Comparison of ENCODE assay signal across 22 cellular contexts in genomic region chr19:29120471-29120870, GRCh38.
A peak's percentile ranks its signal among the peaks of the same experiment; 100 is the strongest.
DNase-seq lines count a peak whose midpoint lies in the region; ATAC-seq and TF ChIP-seq lines count a peak whose summit lies in the region.
"Had no signal": no experiment of that assay in that cellular context is flagged by ENCODE, and none has a peak within 500 bp of the region (broad histone marks: within the 10 kb centered on the region; RNA-seq: fewer than 3 reads in every experiment).

No MANE protein-coding gene starts in this region.

- TF ChIP-seq CTCF in Calu3 (IDR thresholded peaks at IDR 0.05; ENCODE audit: unreplicated experiment), result no peak

- H3K36me3 Mint-ChIP-seq in Calu3 (ENCODE audit: insufficient read depth, unreplicated experiment) (no peaks in the 10 kb centered on the region), immature natural killer cell (peaks cover 0 to 3% (median 0%) of the 10 kb centered on the region in 3 donors), T-cell (no peaks in the 10 kb centered on the region)
- H3K36me3 Mint-ChIP-seq: CD14-positive monocyte; CD8-positive, alpha-beta memory T cell had no signal

- H3K27ac Mint-ChIP-seq in Calu3 (ENCODE audit: unreplicated experiment) (no peak overlapping the region), immature natural killer cell (no peak overlapping the region), T-cell (no peak overlapping the region)
- H3K27ac Mint-ChIP-seq: CD8-positive, alpha-beta memory T cell had no signal

- H3K4me3 Mint-ChIP-seq in Calu3 (ENCODE audit: low read depth, unreplicated experiment) (no peak overlapping the region), immature natural killer cell (no peak overlapping the region), T-cell (no peak overlapping the region)
- H3K4me3 Mint-ChIP-seq: CD14-positive monocyte; CD8-positive, alpha-beta memory T cell had no signal

- peaks cover 13% of the 10 kb centered on the region for H3K9me3 Mint-ChIP-seq in Calu3 (ENCODE audit: low read depth, unreplicated experiment)
- peaks cover 0 to 2% (median 0%) of the 10 kb centered on the region in 6 donors for H3K9me3 Mint-ChIP-seq in immature natural killer cell
- H3K9me3 Mint-ChIP-seq in T-cell, result peaks cover 3 to 12% (median 12%) of the 10 kb centered on the region in 3 donors

- ATAC-seq in HG03175 (IDR thresholded peaks at IDR 0.05; ENCODE audit: unreplicated experiment), result no peak
- no peak for ATAC-seq in T-cell (replicated peaks in 1 of 4)
- ATAC-seq: PC-3, SK-N-SH treated with all-trans-retinoic acid at 6 μM for 48 hours had no signal

- no TSS peak for BruUV-seq in Calu3 (replicated peaks; lab: Mats Ljungman, UMichigan)

- POLR2A ChIA-PET in T-cell (lab: Charles Lee), result no interaction called here

- CTCF ChIA-PET in Calu3 (lab: Charles Lee) (interaction anchor here (1.2 kb wide), 1 partner anchor 143 kb away, joined by 7 read pairs; no protein-coding TSS in a partner anchor), T-cell (lab: Charles Lee) (no interaction called here)

- intact Hi-C loops in Calu3 (cut with micrococcal nuclease; ENCODE audit: unreplicated experiment) (no loop called here), posterior vena cava (cut with DNase I) (no loop called here)

- H3K4me1 Mint-ChIP-seq in Calu3 (ENCODE audit: low read depth, unreplicated experiment), result peaks cover 26% of the 10 kb centered on the region
- H3K4me1 Mint-ChIP-seq in immature natural killer cell, result no peaks in the 10 kb centered on the region
- H3K4me1 Mint-ChIP-seq in T-cell, result no peaks in the 10 kb centered on the region
- H3K4me1 Mint-ChIP-seq: CD14-positive monocyte; CD8-positive, alpha-beta memory T cell had no signal

- no peaks in the 10 kb centered on the region for H3K27me3 Mint-ChIP-seq in Calu3 (ENCODE audit: unreplicated experiment)
- H3K27me3 Mint-ChIP-seq in immature natural killer cell (ENCODE audit: low read depth in 3 of 3), result peaks cover 0 to 3% (median 2%) of the 10 kb centered on the region in 3 donors
- H3K27me3 Mint-ChIP-seq in T-cell, result peaks cover 0 to 12% of the 10 kb centered on the region in 2 donors

- DNase-seq in Calu3 (peak; percentile 25), NCI-H2227 (lab: John Stamatoyannopoulos, UW; ENCODE audit: unreplicated experiment) (peak; percentile 99), mesenteric fat pad (ENCODE audit: low spot score) (peak; percentile 11), posterior vena cava (ENCODE audit: low spot score) (peak; percentile 35), pons (ENCODE audit: low spot score) (no peak), immature natural killer cell (no peak), T-cell (no peak)
- DNase-seq: BE2C; CD8-positive, alpha-beta memory T cell; Karpas-422; MV-4-11; NCI-H1105; NCI-H1436 treated with DMSO at 0.1 percent for 48 hours; NCI-H2029; NCI-H226; NCI-H510A; NCI-H69; NK-92 treated with Interleukin-12 subunit alpha and Interleukin-12 subunit beta, amount 100 ng/mL, for 24 hours; PC-3 had no signal

Comparison
In these comparisons a context has a peak if more than half of its experiments do, and no peak if none do; other contexts are left out.
1. DNase-seq: peak in Calu3 (single experiment), NCI-H2227 (single experiment), mesenteric fat pad (single experiment) and posterior vena cava (single experiment); none in pons (single experiment), immature natural killer cell (0 of 3) and T-cell (0 of 34).